1 cellular context compared by ENCODE assay signal in the genomic region with DNA sequence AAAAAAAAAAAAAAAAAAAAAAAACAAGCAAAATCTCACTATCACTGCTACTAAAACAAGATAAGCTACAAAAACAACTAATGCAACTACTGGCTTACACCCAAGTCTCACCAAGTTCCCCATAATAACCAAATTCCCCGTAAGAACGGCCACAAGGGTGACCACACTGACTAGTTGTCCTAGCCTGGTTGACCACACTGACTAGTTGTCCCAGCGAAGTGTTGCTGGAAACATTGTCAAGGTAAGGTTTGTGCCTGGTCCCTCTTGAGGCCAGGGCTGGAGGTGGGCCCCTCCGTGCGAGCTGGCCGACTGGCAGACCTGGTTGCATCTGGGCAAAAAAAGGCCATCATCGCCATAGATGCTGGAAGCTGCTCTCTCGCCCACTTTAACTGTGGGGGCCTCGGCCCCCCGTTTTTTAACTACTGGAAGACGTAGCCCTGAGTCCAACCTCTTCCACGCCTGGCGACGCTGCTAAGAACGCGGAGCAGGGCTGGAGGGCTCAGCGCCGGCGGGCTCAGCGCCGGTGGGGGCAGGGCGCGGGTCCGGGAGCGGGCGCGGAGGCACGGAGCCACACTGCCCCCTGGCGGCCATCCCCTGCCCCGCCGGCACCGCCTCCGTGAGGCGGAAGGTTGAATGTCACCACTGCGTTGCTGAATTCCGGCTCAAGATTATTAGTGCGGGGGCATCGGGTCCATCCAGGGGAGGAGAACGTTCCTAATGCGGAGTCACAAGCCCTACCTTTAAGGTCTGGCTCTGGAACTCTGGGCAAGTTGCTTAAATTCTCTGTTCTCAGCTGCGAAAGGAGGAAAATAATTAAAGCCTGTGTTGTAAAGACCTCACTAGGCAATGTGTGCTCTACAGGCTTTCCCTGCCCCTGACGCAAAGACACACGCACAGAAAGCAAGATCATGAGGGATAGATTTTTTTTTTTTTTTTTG.
TF ChIP-seq lines count a peak whose summit lies in the region.

No MANE protein-coding gene starts in this region.

TF ChIP-seq in HepG2, 621 proteins besides CTCF, POLR2A, EP300 and RAD21 (continued from another document and continues in another):
- TF ChIP-seq ZNF546 (CRISPR knock-in tag; conservative IDR thresholded peaks at IDR 0.05) (peak; percentile 99), ZSCAN12 (CRISPR knock-in tag; IDR thresholded peaks at IDR 0.05) (peak; percentile 58; the same call in 1 of the 2 replicates), GATA4 (IDR thresholded peaks at IDR 0.05; ENCODE audit: borderline replicate concordance, low read depth) (no peak), ZBTB20 (CRISPR knock-in tag; IDR thresholded peaks at IDR 0.05; ENCODE audit: borderline replicate concordance, low read depth) (no peak), ZNF747 (CRISPR knock-in tag; IDR thresholded peaks at IDR 0.05; ENCODE audit: borderline replicate concordance) (no peak), CCAR2 (optimal IDR thresholded peaks at IDR 0.05; ENCODE audit: low read depth, low read length) (no peak), ZNF331 (CRISPR knock-in tag; IDR thresholded peaks at IDR 0.05) (0 out of 2 replicates have a peak, but pooled peaks have one; percentile 16), GFI1 (CRISPR knock-in tag; IDR thresholded peaks at IDR 0.05; ENCODE audit: borderline replicate concordance) (0 out of 2 replicates have a peak, but pooled peaks have one; percentile 55), ZNF652 (CRISPR knock-in tag; IDR thresholded peaks at IDR 0.05; ENCODE audit: borderline replicate concordance, low read depth) (no peak), ZBTB7B (CRISPR knock-in tag; IDR thresholded peaks at IDR 0.05) (no peak), FOSL2 (CRISPR knock-in tag; IDR thresholded peaks at IDR 0.05) (no peak), ARNTL (CRISPR knock-in tag; IDR thresholded peaks at IDR 0.05) (no peak), ATM (IDR thresholded peaks at IDR 0.05; ENCODE audit: borderline replicate concordance) (no peak), SRY (CRISPR knock-in tag; IDR thresholded peaks at IDR 0.05) (no peak), ZNF205 (CRISPR knock-in tag; IDR thresholded peaks at IDR 0.05) (0 out of 2 replicates have a peak, but pooled peaks have one; percentile 45), SALL1 (CRISPR knock-in tag; IDR thresholded peaks at IDR 0.05) (peak; percentile 77), ZNF607 (CRISPR knock-in tag; IDR thresholded peaks at IDR 0.05; ENCODE audit: borderline replicate concordance) (no peak), NCOA2 (CRISPR knock-in tag; IDR thresholded peaks at IDR 0.05) (no peak), RAD51 (IDR thresholded peaks at IDR 0.05; ENCODE audit: borderline replicate concordance) (no peak), MTA3 (CRISPR knock-in tag; IDR thresholded peaks at IDR 0.05) (no peak), ZNF776 (CRISPR knock-in tag; IDR thresholded peaks at IDR 0.05) (no peak), SAP130 (CRISPR knock-in tag; IDR thresholded peaks at IDR 0.05; ENCODE audit: low read depth) (peak; percentile 37; the same call in 1 of the 2 replicates), ZNF143 (CRISPR knock-in tag; IDR thresholded peaks at IDR 0.05) (no peak), NFKBIZ (CRISPR knock-in tag; IDR thresholded peaks at IDR 0.05) (peak; percentile 19; the same call in 1 of the 2 replicates), YEATS2 (CRISPR knock-in tag; IDR thresholded peaks at IDR 0.05; ENCODE audit: borderline replicate concordance) (no peak)
- TF ChIP-seq, protein P1, sequence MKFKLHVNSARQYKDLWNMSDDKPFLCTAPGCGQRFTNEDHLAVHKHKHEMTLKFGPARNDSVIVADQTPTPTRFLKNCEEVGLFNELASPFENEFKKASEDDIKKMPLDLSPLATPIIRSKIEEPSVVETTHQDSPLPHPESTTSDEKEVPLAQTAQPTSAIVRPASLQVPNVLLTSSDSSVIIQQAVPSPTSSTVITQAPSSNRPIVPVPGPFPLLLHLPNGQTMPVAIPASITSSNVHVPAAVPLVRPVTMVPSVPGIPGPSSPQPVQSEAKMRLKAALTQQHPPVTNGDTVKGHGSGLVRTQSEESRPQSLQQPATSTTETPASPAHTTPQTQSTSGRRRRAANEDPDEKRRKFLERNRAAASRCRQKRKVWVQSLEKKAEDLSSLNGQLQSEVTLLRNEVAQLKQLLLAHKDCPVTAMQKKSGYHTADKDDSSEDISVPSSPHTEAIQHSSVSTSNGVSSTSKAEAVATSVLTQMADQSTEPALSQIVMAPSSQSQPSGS (CRISPR knock-in tag; IDR thresholded peaks at IDR 0.05), result no peak
- TF ChIP-seq, protein P2, sequence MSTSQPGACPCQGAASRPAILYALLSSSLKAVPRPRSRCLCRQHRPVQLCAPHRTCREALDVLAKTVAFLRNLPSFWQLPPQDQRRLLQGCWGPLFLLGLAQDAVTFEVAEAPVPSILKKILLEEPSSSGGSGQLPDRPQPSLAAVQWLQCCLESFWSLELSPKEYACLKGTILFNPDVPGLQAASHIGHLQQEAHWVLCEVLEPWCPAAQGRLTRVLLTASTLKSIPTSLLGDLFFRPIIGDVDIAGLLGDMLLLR (CRISPR knock-in tag; IDR thresholded peaks at IDR 0.05), result no peak
- TF ChIP-seq, protein P3, sequence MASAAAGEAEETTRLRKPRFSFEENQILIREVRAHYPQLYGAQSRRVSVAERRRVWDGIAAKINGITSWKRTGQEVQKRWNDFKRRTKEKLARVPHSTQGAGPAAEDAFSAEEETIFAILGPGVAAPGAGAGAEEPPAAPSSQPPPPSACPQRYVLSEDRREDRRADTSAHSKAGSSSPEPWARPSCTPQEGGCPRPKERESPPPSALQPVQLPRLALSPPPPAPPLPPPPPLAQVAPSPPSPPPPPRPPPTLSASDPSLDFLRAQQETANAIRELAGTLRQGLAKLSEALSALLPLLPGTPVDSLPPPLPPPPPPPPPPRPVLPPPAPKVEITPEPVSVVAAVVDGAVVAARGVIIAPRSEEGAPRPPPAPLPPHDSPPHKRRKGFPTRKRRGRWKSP (CRISPR knock-in tag; IDR thresholded peaks at IDR 0.05), result 0 out of 2 replicates have a peak, but pooled peaks have one; percentile 31
- TF ChIP-seq, protein P4, sequence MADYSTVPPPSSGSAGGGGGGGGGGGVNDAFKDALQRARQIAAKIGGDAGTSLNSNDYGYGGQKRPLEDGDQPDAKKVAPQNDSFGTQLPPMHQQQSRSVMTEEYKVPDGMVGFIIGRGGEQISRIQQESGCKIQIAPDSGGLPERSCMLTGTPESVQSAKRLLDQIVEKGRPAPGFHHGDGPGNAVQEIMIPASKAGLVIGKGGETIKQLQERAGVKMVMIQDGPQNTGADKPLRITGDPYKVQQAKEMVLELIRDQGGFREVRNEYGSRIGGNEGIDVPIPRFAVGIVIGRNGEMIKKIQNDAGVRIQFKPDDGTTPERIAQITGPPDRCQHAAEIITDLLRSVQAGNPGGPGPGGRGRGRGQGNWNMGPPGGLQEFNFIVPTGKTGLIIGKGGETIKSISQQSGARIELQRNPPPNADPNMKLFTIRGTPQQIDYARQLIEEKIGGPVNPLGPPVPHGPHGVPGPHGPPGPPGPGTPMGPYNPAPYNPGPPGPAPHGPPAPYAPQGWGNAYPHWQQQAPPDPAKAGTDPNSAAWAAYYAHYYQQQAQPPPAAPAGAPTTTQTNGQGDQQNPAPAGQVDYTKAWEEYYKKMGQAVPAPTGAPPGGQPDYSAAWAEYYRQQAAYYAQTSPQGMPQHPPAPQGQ (CRISPR knock-in tag; IDR thresholded peaks at IDR 0.05; ENCODE audit: borderline replicate concordance), result no peak
- TF ChIP-seq, protein P5, sequence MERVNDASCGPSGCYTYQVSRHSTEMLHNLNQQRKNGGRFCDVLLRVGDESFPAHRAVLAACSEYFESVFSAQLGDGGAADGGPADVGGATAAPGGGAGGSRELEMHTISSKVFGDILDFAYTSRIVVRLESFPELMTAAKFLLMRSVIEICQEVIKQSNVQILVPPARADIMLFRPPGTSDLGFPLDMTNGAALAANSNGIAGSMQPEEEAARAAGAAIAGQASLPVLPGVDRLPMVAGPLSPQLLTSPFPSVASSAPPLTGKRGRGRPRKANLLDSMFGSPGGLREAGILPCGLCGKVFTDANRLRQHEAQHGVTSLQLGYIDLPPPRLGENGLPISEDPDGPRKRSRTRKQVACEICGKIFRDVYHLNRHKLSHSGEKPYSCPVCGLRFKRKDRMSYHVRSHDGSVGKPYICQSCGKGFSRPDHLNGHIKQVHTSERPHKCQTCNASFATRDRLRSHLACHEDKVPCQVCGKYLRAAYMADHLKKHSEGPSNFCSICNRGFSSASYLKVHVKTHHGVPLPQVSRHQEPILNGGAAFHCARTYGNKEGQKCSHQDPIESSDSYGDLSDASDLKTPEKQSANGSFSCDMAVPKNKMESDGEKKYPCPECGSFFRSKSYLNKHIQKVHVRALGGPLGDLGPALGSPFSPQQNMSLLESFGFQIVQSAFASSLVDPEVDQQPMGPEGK (CRISPR knock-in tag; IDR thresholded peaks at IDR 0.05), result peak; percentile 22
- TF ChIP-seq, protein P6, sequence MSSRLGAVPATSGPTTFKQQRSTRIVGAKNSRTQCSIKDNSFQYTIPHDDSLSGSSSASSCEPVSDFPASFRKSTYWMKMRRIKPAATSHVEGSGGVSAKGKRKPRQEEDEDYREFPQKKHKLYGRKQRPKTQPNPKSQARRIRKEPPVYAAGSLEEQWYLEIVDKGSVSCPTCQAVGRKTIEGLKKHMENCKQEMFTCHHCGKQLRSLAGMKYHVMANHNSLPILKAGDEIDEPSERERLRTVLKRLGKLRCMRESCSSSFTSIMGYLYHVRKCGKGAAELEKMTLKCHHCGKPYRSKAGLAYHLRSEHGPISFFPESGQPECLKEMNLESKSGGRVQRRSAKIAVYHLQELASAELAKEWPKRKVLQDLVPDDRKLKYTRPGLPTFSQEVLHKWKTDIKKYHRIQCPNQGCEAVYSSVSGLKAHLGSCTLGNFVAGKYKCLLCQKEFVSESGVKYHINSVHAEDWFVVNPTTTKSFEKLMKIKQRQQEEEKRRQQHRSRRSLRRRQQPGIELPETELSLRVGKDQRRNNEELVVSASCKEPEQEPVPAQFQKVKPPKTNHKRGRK (CRISPR knock-in tag; IDR thresholded peaks at IDR 0.05), result no peak
- TF ChIP-seq, protein P7, sequence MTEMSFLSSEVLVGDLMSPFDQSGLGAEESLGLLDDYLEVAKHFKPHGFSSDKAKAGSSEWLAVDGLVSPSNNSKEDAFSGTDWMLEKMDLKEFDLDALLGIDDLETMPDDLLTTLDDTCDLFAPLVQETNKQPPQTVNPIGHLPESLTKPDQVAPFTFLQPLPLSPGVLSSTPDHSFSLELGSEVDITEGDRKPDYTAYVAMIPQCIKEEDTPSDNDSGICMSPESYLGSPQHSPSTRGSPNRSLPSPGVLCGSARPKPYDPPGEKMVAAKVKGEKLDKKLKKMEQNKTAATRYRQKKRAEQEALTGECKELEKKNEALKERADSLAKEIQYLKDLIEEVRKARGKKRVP (CRISPR knock-in tag; IDR thresholded peaks at IDR 0.05), result no peak
- TF ChIP-seq, protein P8, sequence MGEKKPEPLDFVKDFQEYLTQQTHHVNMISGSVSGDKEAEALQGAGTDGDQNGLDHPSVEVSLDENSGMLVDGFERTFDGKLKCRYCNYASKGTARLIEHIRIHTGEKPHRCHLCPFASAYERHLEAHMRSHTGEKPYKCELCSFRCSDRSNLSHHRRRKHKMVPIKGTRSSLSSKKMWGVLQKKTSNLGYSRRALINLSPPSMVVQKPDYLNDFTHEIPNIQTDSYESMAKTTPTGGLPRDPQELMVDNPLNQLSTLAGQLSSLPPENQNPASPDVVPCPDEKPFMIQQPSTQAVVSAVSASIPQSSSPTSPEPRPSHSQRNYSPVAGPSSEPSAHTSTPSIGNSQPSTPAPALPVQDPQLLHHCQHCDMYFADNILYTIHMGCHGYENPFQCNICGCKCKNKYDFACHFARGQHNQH (CRISPR knock-in tag; IDR thresholded peaks at IDR 0.05), result peak; percentile 60; the same call in 1 of the 2 replicates
- TF ChIP-seq, protein P9, sequence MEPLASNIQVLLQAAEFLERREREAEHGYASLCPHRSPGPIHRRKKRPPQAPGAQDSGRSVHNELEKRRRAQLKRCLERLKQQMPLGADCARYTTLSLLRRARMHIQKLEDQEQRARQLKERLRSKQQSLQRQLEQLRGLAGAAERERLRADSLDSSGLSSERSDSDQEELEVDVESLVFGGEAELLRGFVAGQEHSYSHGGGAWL (CRISPR knock-in tag; IDR thresholded peaks at IDR 0.05), result no peak
- TF ChIP-seq, protein P10, sequence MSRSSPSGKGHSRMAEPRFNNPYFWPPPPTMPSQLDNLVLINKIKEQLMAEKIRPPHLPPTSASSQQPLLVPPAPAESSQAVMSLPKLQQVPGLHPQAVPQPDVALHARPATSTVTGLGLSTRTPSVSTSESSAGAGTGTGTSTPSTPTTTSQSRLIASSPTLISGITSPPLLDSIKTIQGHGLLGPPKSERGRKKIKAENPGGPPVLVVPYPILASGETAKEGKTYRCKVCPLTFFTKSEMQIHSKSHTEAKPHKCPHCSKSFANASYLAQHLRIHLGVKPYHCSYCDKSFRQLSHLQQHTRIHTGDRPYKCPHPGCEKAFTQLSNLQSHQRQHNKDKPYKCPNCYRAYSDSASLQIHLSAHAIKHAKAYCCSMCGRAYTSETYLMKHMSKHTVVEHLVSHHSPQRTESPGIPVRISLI (CRISPR knock-in tag; IDR thresholded peaks at IDR 0.05; ENCODE audit: borderline replicate concordance), result no peak; the same call in 1 of the 2 replicates
- TF ChIP-seq, protein P11, sequence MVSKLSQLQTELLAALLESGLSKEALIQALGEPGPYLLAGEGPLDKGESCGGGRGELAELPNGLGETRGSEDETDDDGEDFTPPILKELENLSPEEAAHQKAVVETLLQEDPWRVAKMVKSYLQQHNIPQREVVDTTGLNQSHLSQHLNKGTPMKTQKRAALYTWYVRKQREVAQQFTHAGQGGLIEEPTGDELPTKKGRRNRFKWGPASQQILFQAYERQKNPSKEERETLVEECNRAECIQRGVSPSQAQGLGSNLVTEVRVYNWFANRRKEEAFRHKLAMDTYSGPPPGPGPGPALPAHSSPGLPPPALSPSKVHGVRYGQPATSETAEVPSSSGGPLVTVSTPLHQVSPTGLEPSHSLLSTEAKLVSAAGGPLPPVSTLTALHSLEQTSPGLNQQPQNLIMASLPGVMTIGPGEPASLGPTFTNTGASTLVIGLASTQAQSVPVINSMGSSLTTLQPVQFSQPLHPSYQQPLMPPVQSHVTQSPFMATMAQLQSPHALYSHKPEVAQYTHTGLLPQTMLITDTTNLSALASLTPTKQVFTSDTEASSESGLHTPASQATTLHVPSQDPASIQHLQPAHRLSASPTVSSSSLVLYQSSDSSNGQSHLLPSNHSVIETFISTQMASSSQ (IDR thresholded peaks at IDR 0.05; ENCODE audit: low read depth), result no peak
- TF ChIP-seq, protein P11 (CRISPR knock-in tag; IDR thresholded peaks at IDR 0.05; ENCODE audit: borderline replicate concordance), result 0 out of 2 replicates have a peak, but pooled peaks have one; percentile 33
